In the genomic region with DNA sequence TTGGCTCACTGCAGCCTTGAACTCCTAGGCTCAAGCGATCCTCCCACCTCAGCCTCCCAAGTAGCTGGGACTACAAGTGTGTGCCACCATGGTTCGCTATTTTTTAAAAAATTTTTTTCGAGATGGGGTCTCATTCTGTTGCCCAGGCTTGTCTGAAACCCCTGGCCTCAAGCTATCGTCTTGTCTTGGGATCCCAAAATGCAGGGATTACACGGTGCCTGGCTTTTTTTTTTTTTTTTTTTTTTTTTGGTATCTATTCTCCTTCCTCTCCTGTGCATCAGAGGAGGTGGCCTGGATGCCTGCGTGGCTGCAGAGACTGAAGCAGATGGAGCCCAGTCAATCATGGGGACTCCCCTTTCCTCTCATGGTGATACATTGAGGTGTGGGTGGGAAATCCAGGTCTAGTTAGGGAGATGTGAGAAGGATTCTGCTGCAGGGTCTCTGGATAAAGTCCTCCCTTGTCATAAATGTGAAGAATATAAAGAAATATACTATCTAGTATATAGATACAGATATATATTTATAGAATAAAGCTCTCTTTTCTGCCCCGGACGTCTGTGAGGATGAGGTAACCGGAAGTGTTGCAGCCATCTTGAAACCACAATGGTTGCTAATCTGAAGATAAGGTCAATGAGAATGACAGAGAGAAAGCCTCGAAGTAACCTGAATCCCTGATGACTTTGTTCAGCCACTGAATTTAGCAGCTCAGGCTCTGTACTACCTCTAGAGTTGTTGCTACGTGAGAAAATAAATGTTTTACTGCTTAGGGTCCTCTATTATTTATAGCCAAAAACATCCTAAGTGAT, we compare ENCODE assay signal across 10 cellular contexts. TPM values are rescaled to one million over a fixed set of nuclear protein-coding genes. Genes with fewer than 3 reads are reported as not detected.
A peak's percentile ranks its signal among the peaks of the same experiment; 100 is the strongest.
DNase-seq lines count a peak whose midpoint lies in the region; ATAC-seq and TF ChIP-seq lines count a peak whose summit lies in the region.
"Had no signal": no experiment of that assay in that cellular context is flagged by ENCODE, and none has a peak within 500 bp of the region (broad histone marks: within the 10 kb centered on the region; RNA-seq: fewer than 3 reads in every experiment).

No MANE protein-coding gene starts in this region.

- H3K4me3 ChIP-seq in effector memory CD4-positive, alpha-beta T cell (ENCODE audit: insufficient read depth, low read depth, low read length, poor library complexity, severe bottlenecking): no peak overlapping the region
- H3K4me3 ChIP-seq in breast epithelium: no peak overlapping the region

- peak; percentile 8 for DNase-seq in EH (ENCODE audit: low read depth)
- peak; percentile 34 for DNase-seq in RKO (ENCODE audit: low spot score)
- peak in 2 of 3 donors; percentile 12 to 20 for DNase-seq in effector memory CD4-positive, alpha-beta T cell
- no peak for DNase-seq in breast epithelium (ENCODE audit: low spot score in 2 of 2)
- no peak for DNase-seq in GM19240 (ENCODE audit: insufficient read length, low spot score)
- no peak for DNase-seq in NCI-H2081 (lab: John Stamatoyannopoulos, UW)
- no peak for DNase-seq in hepatic stellate cell (ENCODE audit: low spot score)
- DNase-seq: naive B cell, NCI-H2029 treated with DMSO at 0.1 percent for 48 hours had no signal

- H3K4me1 ChIP-seq in effector memory CD4-positive, alpha-beta T cell (ENCODE audit: control insufficient read depth, insufficient read depth, low read length, poor library complexity, severe bottlenecking): peaks cover 10% of the 10 kb centered on the region
- no peaks in the 10 kb centered on the region for H3K4me1 ChIP-seq in breast epithelium

- intact Hi-C loops in breast epithelium (cut with DNase I; ENCODE audit: low total_unique reads): no loop called here

- no peaks in the 10 kb centered on the region for H3K36me3 ChIP-seq in effector memory CD4-positive, alpha-beta T cell (ENCODE audit: control insufficient read depth, insufficient read depth, low read length)
- no peaks in the 10 kb centered on the region for H3K36me3 ChIP-seq in breast epithelium

- TF ChIP-seq POLR2A in breast epithelium (IDR thresholded peaks at IDR 0.05): no peak

- ATAC-seq in HG02798 (IDR thresholded peaks at IDR 0.05; ENCODE audit: poor library complexity, unreplicated experiment): peak; percentile 29

- no peak overlapping the region for H3K27ac ChIP-seq in effector memory CD4-positive, alpha-beta T cell (ENCODE audit: insufficient read depth, low read length, poor library complexity, severe bottlenecking)
- H3K27ac ChIP-seq in breast epithelium: no peak overlapping the region

- no peaks in the 10 kb centered on the region for H3K27me3 ChIP-seq in effector memory CD4-positive, alpha-beta T cell (replicated peaks; ENCODE audit: control insufficient read depth, insufficient read depth, low read length, poor library complexity, severe bottlenecking)
- no peaks in the 10 kb centered on the region for H3K27me3 ChIP-seq in breast epithelium

- no peaks in the 10 kb centered on the region for H3K9me3 ChIP-seq in effector memory CD4-positive, alpha-beta T cell (ENCODE audit: control insufficient read depth, low read length)
- no peaks in the 10 kb centered on the region for H3K9me3 ChIP-seq in breast epithelium

- no peak for TF ChIP-seq CTCF in breast epithelium (IDR thresholded peaks at IDR 0.05)

RNA-seq across cellular contexts. Expression of a gene that starts 19.5 kb away (rescaled TPM):
- total RNA-seq in breast epithelium: not detected

RNA-seq across cellular contexts. Expression of a gene that starts 30.0 kb away (rescaled TPM):
- not detected for total RNA-seq in breast epithelium

RNA-seq across cellular contexts. Expression of a gene that starts 38.9 kb away (rescaled TPM):
- total RNA-seq in breast epithelium: over 10,000 TPM in 1 of 3 donors, 1,000 to 10,000 TPM in 2; 1,940 to 10,612 (median 2,824) TPM

Comparison
In these comparisons a context has a peak if more than half of its experiments do, and no peak if none do; other contexts are left out.
1. DNase-seq: peak in EH (single experiment), RKO (single experiment) and effector memory CD4-positive, alpha-beta T cell (2 of 3); none in breast epithelium (0 of 2), GM19240 (single experiment), NCI-H2081 (0 of 2) and hepatic stellate cell (single experiment).